In the genomic region with DNA sequence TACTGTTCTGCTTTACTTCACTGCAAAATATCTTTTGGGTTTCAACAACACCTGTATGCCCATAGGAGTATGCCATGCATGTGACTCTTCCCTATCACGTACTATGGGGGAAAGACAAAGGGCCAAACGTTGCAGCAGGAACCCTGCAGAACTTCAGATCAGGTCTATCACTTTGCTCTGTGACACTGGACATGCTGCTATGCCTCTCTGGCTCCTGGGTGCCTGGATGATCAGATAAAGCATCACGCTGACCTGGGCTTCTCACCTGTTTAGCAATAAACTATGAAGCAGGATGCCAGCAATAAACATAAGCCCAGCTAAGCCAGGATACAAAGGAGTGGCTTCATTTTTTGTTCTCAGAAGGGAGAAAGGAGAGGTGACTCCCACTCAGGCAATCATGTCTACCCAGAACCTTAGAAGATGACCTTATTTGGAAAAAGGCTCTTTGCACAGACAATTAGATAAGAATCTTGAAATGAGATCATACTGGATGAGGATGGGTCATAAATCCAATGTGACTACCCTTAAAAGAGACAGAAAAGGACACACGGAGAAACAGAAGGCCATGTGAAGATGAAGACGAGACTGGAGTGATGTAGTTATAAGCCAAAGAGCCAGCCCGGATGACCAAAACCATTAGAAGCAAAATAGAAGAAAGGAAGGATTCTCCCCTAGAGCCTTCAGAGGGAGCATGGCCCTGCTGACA, we compare ENCODE assay signal across 25 cellular contexts. TPM values are rescaled to one million over a fixed set of nuclear protein-coding genes. Genes with fewer than 3 reads are reported as not detected.
A peak's percentile ranks its signal among the peaks of the same experiment; 100 is the strongest.
DNase-seq lines count a peak whose midpoint lies in the region; ATAC-seq, FAIRE-seq and TF ChIP-seq lines count a peak whose summit lies in the region.
"Had no signal": no experiment of that assay in that cellular context is flagged by ENCODE, and none has a peak within 500 bp of the region (broad histone marks: within the 10 kb centered on the region; RNA-seq: fewer than 3 reads in every experiment).

No MANE protein-coding gene starts in this region.

- no peak overlapping the region for H2AFZ ChIP-seq in mesenchymal stem cell (ENCODE audit: low read depth, low read length)

- H3K14ac ChIP-seq in mesenchymal stem cell (ENCODE audit: low read length in 2 of 2) = no peak overlapping the region

- no peak overlapping the region for H2BK5ac ChIP-seq in mesenchymal stem cell (ENCODE audit: low read depth, low read length, poor library complexity, severe bottlenecking)

- no peak for TF ChIP-seq POLR2A in GM12892 (IDR thresholded peaks at IDR 0.05; ENCODE audit: low read depth, low read length)

- H2BK12ac ChIP-seq in mesenchymal stem cell (ENCODE audit: low read length in 2 of 2) = no peak overlapping the region

- H3K4me1 ChIP-seq in HEK293 (ENCODE audit: control insufficient read depth, insufficient read depth, low read length) = no peaks in the 10 kb centered on the region; the same call in 1 of the 2 replicates
- peaks cover 1% of the 10 kb centered on the region for H3K4me1 ChIP-seq in mesenchymal stem cell (ENCODE audit: control insufficient read depth, insufficient read depth, low read depth, low read length)

- H3K9me3 ChIP-seq in HEK293 (ENCODE audit: control insufficient read depth, insufficient read depth, low read depth, low read length) (no peaks in the 10 kb centered on the region), mesenchymal stem cell (ENCODE audit: control insufficient read depth, low read length) (no peaks in the 10 kb centered on the region)

- H3K27me3 ChIP-seq in mesenchymal stem cell (ENCODE audit: control insufficient read depth in 1 of 2, insufficient read depth in 1 of 2, low read length in 2 of 2) = no peaks in the 10 kb centered on the region

- H3K4me3 ChIP-seq in AG10803 (ENCODE audit: low read length) (no peak overlapping the region), HEK293 (ENCODE audit: low read depth, low read length) (no peak overlapping the region), mesenchymal stem cell (ENCODE audit: insufficient read depth in 1 of 2, low read depth in 1 of 2, low read length in 2 of 2) (no peak overlapping the region)

- ATAC-seq in HG03469 (IDR thresholded peaks at IDR 0.05; ENCODE audit: unreplicated experiment) (no peak), GM21447 (IDR thresholded peaks at IDR 0.05; ENCODE audit: unreplicated experiment) (no peak)
- ATAC-seq: CD8-positive, alpha-beta T cell; left ventricle myocardium superior; natural killer cell treated with Interleukin-12 subunit alpha and Interleukin-12 subunit beta and Interleukin-15 and Interleukin-18, amount 100 ng/mL, for 72 hours had no signal

- H3K36me3 ChIP-seq in HEK293 (ENCODE audit: control insufficient read depth in 2 of 2, insufficient read depth in 1 of 2, low read length in 2 of 2) = peaks cover 0 to 14% of the 10 kb centered on the region in 2 experiments; a peak in 1 of 3 replicates
- H3K36me3 ChIP-seq in mesenchymal stem cell (ENCODE audit: control insufficient read depth in 1 of 2, insufficient read depth in 2 of 2, low read depth in 1 of 2, low read length in 2 of 2) = peaks cover 0 to under 1% of the 10 kb centered on the region in 2 experiments

- 63% methylated on average over 6 of the region's 6 CpGs for WGBS in mesenchymal stem cell

- H2AK5ac ChIP-seq in mesenchymal stem cell (ENCODE audit: low read length, severe bottlenecking) = no peak overlapping the region

- TF ChIP-seq CTCF in AG10803 (conservative IDR thresholded peaks at IDR 0.05; ENCODE audit: low read length) (no peak), HEK293 (tag by site-specific recombination; IDR thresholded peaks at IDR 0.05) (no peak)

- H3K4ac ChIP-seq in mesenchymal stem cell (ENCODE audit: low read depth in 1 of 2, low read length in 2 of 2) = no peak overlapping the region

- H2BK120ac ChIP-seq in mesenchymal stem cell (ENCODE audit: low read depth, low read length) = no peak overlapping the region

- H3K18ac ChIP-seq in mesenchymal stem cell (ENCODE audit: low read depth in 1 of 2, low read length in 2 of 2) = no peak overlapping the region

- POLR2A ChIA-PET in HEK293 (lab: Yijun Ruan, JAX) = no interaction called here

- H3K27ac ChIP-seq in HEK293 (ENCODE audit: extremely low read depth, low read depth, low read length) (no peak overlapping the region), mesenchymal stem cell (ENCODE audit: low read length, poor library complexity, severe bottlenecking) (no peak overlapping the region)

- FAIRE-seq in GM12892 (lab: Jason Lieb, UNC) = no peak
- FAIRE-seq: endothelial cell of umbilical vein had no signal

- peaks cover 6% of the 10 kb centered on the region for H3K79me1 ChIP-seq in mesenchymal stem cell (replicated peaks; ENCODE audit: low read length, poor library complexity, severe bottlenecking)

- H3K9ac ChIP-seq in mesenchymal stem cell (ENCODE audit: low read length) = no peak overlapping the region

- H3K23ac ChIP-seq in mesenchymal stem cell (ENCODE audit: low read length in 2 of 2) = no peak overlapping the region

- H4K8ac ChIP-seq in mesenchymal stem cell (ENCODE audit: low read length) = no peak overlapping the region

- H2BK15ac ChIP-seq in mesenchymal stem cell (ENCODE audit: low read depth, poor library complexity, severe bottlenecking) = no peak overlapping the region

- CTCF ChIA-PET in HEK293 (lab: Yijun Ruan, JAX) = interaction anchor here (1.7 to 3.0 kb wide), 3 partner anchors 15 to 125 kb away, joined by 7 to 12 read pairs (median 7); no protein-coding TSS in a partner anchor

- DNase-seq in AG10803 (ENCODE audit: low read depth) = peak; percentile 1
- peak; percentile 94 for DNase-seq in SK-N-DZ (ENCODE audit: low spot score)
- peak; percentile 42 for DNase-seq in mesenchymal stem cell
- DNase-seq in GM12892 (ENCODE audit: insufficient read length) = no peak
- DNase-seq: activated CD4-positive, alpha-beta memory T cell treated with anti-CD3 and anti-CD28 coated beads, Interleukin-2, amount 10 ng/mL, durations not matched to agents 7 days and 5 days; activated CD4-positive, CD25-positive, alpha-beta regulatory T cell; activated T-cell treated with anti-CD3 and anti-CD28 coated beads, Interleukin-2, amount 50 U/mL, for 24 hours; amygdala; dermis blood vessel endothelial cell; DMS153; GF-D8; HCEC 1CT; KG1; left ventricle myocardium superior; NCI-H1092 treated with DMSO at 0.1 percent for 48 hours; NCI-H510A treated with DMSO at 0.1 percent for 48 hours; NK-92 treated with Interleukin-12 subunit alpha and Interleukin-12 subunit beta, amount 100 ng/mL, for 24 hours; stimulated activated CD4-positive, alpha-beta T cell treated with anti-CD3 and anti-CD28 coated beads, Interleukin-15, amount 100 ng/mL, for 24 hours; T1000 had no signal

- H3K4me2 ChIP-seq in mesenchymal stem cell (ENCODE audit: low read length, poor library complexity, severe bottlenecking) = no peak overlapping the region

- H4K91ac ChIP-seq in mesenchymal stem cell (ENCODE audit: low read length) = no peak overlapping the region

TF ChIP-seq in HEK293, 187 proteins besides CTCF, POLR2A, EP300 and RAD21:
- TF ChIP-seq ZNF639 (tag by site-specific recombination; IDR thresholded peaks at IDR 0.05) (no peak), SP7 (tag by site-specific recombination; IDR thresholded peaks at IDR 0.05) (peak; percentile 56), ZNF792 (tag by site-specific recombination; IDR thresholded peaks at IDR 0.05) (no peak), ZNF366 (tag by site-specific recombination; conservative IDR thresholded peaks at IDR 0.05) (peak; percentile 73), SP3 (tag by site-specific recombination; IDR thresholded peaks at IDR 0.05) (0 out of 2 replicates have a peak, but pooled peaks have one; percentile 26)
- TF ChIP-seq, protein P1, sequence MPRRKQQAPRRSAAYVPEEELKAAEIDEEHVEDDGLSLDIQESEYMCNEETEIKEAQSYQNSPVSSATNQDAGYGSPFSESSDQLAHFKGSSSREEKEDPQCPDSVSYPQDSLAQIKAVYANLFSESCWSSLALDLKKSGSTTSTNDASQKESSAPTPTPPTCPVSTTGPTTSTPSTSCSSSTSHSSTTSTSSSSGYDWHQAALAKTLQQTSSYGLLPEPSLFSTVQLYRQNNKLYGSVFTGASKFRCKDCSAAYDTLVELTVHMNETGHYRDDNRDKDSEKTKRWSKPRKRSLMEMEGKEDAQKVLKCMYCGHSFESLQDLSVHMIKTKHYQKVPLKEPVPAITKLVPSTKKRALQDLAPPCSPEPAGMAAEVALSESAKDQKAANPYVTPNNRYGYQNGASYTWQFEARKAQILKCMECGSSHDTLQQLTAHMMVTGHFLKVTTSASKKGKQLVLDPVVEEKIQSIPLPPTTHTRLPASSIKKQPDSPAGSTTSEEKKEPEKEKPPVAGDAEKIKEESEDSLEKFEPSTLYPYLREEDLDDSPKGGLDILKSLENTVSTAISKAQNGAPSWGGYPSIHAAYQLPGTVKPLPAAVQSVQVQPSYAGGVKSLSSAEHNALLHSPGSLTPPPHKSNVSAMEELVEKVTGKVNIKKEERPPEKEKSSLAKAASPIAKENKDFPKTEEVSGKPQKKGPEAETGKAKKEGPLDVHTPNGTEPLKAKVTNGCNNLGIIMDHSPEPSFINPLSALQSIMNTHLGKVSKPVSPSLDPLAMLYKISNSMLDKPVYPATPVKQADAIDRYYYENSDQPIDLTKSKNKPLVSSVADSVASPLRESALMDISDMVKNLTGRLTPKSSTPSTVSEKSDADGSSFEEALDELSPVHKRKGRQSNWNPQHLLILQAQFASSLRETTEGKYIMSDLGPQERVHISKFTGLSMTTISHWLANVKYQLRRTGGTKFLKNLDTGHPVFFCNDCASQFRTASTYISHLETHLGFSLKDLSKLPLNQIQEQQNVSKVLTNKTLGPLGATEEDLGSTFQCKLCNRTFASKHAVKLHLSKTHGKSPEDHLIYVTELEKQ (tag by site-specific recombination; IDR thresholded peaks at IDR 0.05; ENCODE audit: borderline replicate concordance) = 0 out of 2 replicates have a peak, but pooled peaks have one; percentile 35
TF ChIP-seq in HEK293: peak in this region for 4.

RNA-seq across cellular contexts. Expression of gene POMGNT2, which starts 19.3 kb away (rescaled TPM):
- 37.7 and 44.4 TPM in 2 replicates for polyA plus RNA-seq in SK-N-DZ (2014; cell fraction: cytosol; rRNA removed)
- 18.2 and 25.3 TPM in 2 replicates for polyA plus RNA-seq in SK-N-DZ (2014; cell fraction: nucleus; rRNA removed)
- polyA plus RNA-seq in mesenchymal stem cell (2013, experiment 1 of 2) = 7.2 TPM
- 7.2 TPM for polyA plus RNA-seq in mesenchymal stem cell (2013, experiment 2 of 2)
- polyA plus RNA-seq in GM12892 (2012; ENCODE audit: missing spikeins) = not detected
